ENCODE assay signal across 12 cellular contexts in genomic region chr3:191502583-191502982, GRCh38. TPM values are rescaled to one million over a fixed set of nuclear protein-coding genes. Genes with fewer than 3 reads are reported as not detected.
DNase-seq lines count a peak whose midpoint lies in the region; ATAC-seq and TF ChIP-seq lines count a peak whose summit lies in the region.
"Had no signal": no experiment of that assay in that cellular context is flagged by ENCODE, and none has a peak within 500 bp of the region (broad histone marks: within the 10 kb centered on the region; RNA-seq: fewer than 3 reads in every experiment).

No MANE protein-coding gene starts in this region.

- H3K36me3 Mint-ChIP-seq in osteocyte (ENCODE audit: unreplicated experiment), result no peaks in the 10 kb centered on the region

- DNase-seq in NCI-H748 (lab: John Stamatoyannopoulos, UW; ENCODE audit: unreplicated experiment) (peak; percentile 1), NCI-H748 treated with DMSO at 0.1 percent for 48 hours (lab: John Stamatoyannopoulos, UW) (no peak), NB4 (ENCODE audit: low read depth) (peak; percentile 8), dermis blood vessel endothelial cell (peak; percentile 32), osteocyte (ENCODE audit: extremely low spot score, unreplicated experiment) (no peak), MG63 (no peak), NCI-H1048 (lab: John Stamatoyannopoulos, UW) (no peak)
- DNase-seq: activated T-cell treated with anti-CD3 and anti-CD28 coated beads, Interleukin-2, amount 50 U/mL, for 1 hour; cortex of kidney; NCI-H446; T-helper 17 cell had no signal

- H3K9me3 ChIP-seq in MG63, result no peaks in the 10 kb centered on the region

- H3K4me3 ChIP-seq in NB4 (ENCODE audit: low read depth, low read length), result no peak overlapping the region
- no peak overlapping the region for H3K4me3 ChIP-seq in MG63

- no peaks in the 10 kb centered on the region for H3K27me3 ChIP-seq in MG63

- H3K4me1 Mint-ChIP-seq in osteocyte (ENCODE audit: unreplicated experiment), result peaks cover 4% of the 10 kb centered on the region
- H3K4me1 Mint-ChIP-seq: T-helper 17 cell had no signal

- H3K27me3 Mint-ChIP-seq in osteocyte (ENCODE audit: unreplicated experiment), result peaks cover 17% of the 10 kb centered on the region
- H3K27me3 Mint-ChIP-seq: T-helper 17 cell had no signal

- H3K4me3 Mint-ChIP-seq in osteocyte (ENCODE audit: unreplicated experiment), result no peak overlapping the region
- H3K4me3 Mint-ChIP-seq: T-helper 17 cell had no signal

- H3K36me3 ChIP-seq in MG63, result no peaks in the 10 kb centered on the region

- TF ChIP-seq POLR2A in NB4 (IDR thresholded peaks at IDR 0.05; ENCODE audit: extremely low read depth, insufficient read length) (no peak), GM18505 (IDR thresholded peaks at IDR 0.05; ENCODE audit: borderline replicate concordance, extremely low read depth, insufficient read depth, insufficient read length) (no peak)

- no peak overlapping the region for H3K27ac Mint-ChIP-seq in osteocyte (ENCODE audit: unreplicated experiment)
- H3K27ac Mint-ChIP-seq: T-helper 17 cell had no signal

- H3K9me3 Mint-ChIP-seq in osteocyte (ENCODE audit: unreplicated experiment), result no peaks in the 10 kb centered on the region

- no peak for ATAC-seq in GM18505 (IDR thresholded peaks at IDR 0.05; ENCODE audit: unreplicated experiment)
- ATAC-seq: T-helper 17 cell had no signal

- TF ChIP-seq CTCF in NB4 (IDR thresholded peaks at IDR 0.05; ENCODE audit: low read depth, low read length) (peak; percentile 16), osteocyte (IDR thresholded peaks at IDR 0.05) (peak; percentile 47)

RNA-seq across cellular contexts. Expression of gene PYDC2, which starts 41.6 kb away (rescaled TPM):
- total RNA-seq in dermis blood vessel endothelial cell (not detected in 2 replicates), osteocyte (not detected in 2 replicates)
- total RNA-seq in MG63 (2014; rRNA removed; shearing (Covaris generic); ENCODE audit: low replicate concordance), result not detected in 2 replicates
- total RNA-seq: T-helper 17 cell had no signal

Comparison
In these comparisons a context has a peak if more than half of its experiments do, and no peak if none do; other contexts are left out.
1. DNase-seq: peak in NCI-H748 (single experiment), NB4 (single experiment) and dermis blood vessel endothelial cell (single experiment); none in NCI-H748 treated with DMSO at 0.1 percent for 48 hours (single experiment), osteocyte (single experiment), MG63 (single experiment) and NCI-H1048 (single experiment).